10 cellular contexts compared by ENCODE assay signal in genomic region chr12:52836042-52836466, GRCh38. TPM values are rescaled to one million over a fixed set of nuclear protein-coding genes. Genes with fewer than 3 reads are reported as not detected.
DNase-seq lines count a peak whose midpoint lies in the region; ATAC-seq and TF ChIP-seq lines count a peak whose summit lies in the region.
"Had no signal": no experiment of that assay in that cellular context is flagged by ENCODE, and none has a peak within 500 bp of the region (broad histone marks: within the 10 kb centered on the region; RNA-seq: fewer than 3 reads in every experiment).

No MANE protein-coding gene starts in this region.

- ATAC-seq in IMR-90 (ENCODE audit: low read depth) (peak; percentile 73), GM19452 (IDR thresholded peaks at IDR 0.05; ENCODE audit: unreplicated experiment) (no peak)
- ATAC-seq: GM12878 had no signal

- peak overlapping the region; percentile 81 for H4K91ac ChIP-seq in IMR-90 (ENCODE audit: insufficient read depth, low read depth, low read length)

- H2AK9ac ChIP-seq in IMR-90 (replicated peaks; ENCODE audit: low read depth, low read length, poor library complexity), result peak overlapping the region; percentile 76

- H3K23ac ChIP-seq in IMR-90 (ENCODE audit: low read depth, low read length) (peak overlapping the region; percentile 32; the same call in 1 of the 2 replicates), mesendoderm (ENCODE audit: low read length) (no peak overlapping the region)

- H3K4me1 ChIP-seq in IMR-90 (ENCODE audit: control insufficient read depth, insufficient read depth, low read length) (peaks cover 18% of the 10 kb centered on the region), mesendoderm (ENCODE audit: control insufficient read depth, low read depth, low read length) (no peaks in the 10 kb centered on the region)
- H3K4me1 ChIP-seq: upper lobe of left lung had no signal

- POLR2A ChIA-PET in IMR-90 (lab: Charles Lee; ENCODE audit: unreplicated experiment), result no interaction called here

- H3K18ac ChIP-seq in IMR-90 (ENCODE audit: low read depth, low read length) (no peak overlapping the region), mesendoderm (ENCODE audit: low read length) (no peak overlapping the region)

- no peak overlapping the region for H2BK15ac ChIP-seq in IMR-90 (ENCODE audit: low read depth, low read length)
- no peak overlapping the region for H2BK15ac ChIP-seq in mesendoderm (replicated peaks; ENCODE audit: low read depth)

- peak; percentile 39 for TF ChIP-seq POLR2A in IMR-90 (IDR thresholded peaks at IDR 0.05; ENCODE audit: low read depth, low read length)

- peak overlapping the region; percentile 54 for H2BK120ac ChIP-seq in IMR-90 (ENCODE audit: low read depth, low read length)
- H2BK120ac ChIP-seq in mesendoderm (ENCODE audit: low read depth, low read length), result no peak overlapping the region

- H3K4me2 ChIP-seq in IMR-90 (ENCODE audit: low read depth, low read length), result no peak overlapping the region
- no peak overlapping the region for H3K4me2 ChIP-seq in mesendoderm (ENCODE audit: low read length)

- WGBS in IMR-90 (ENCODE audit: extremely low coverage in 2 of 2, insufficient read length in 1 of 2), 2 experiments, result no CpG with 5 or more reads among the region's 7 CpGs
- no CpG with 5 or more reads among the region's 7 CpGs for whole genome bisulfite sequencing in mesendoderm (ENCODE audit: extremely low coverage, insufficient coverage, low lambda C conversion rate)

- peak overlapping the region; percentile 88; the same call in 1 of the 2 replicates for H2BK20ac ChIP-seq in IMR-90 (ENCODE audit: low read depth, low read length)

- in situ Hi-C loops in IMR-90 (cut with MboI; ENCODE audit: low sequenced_read_pairs), result no loop called here

- H4K20me1 ChIP-seq in IMR-90 (ENCODE audit: insufficient read depth, low read length), result no peaks in the 10 kb centered on the region

- peak overlapping the region; percentile 63 for H3K4ac ChIP-seq in IMR-90 (ENCODE audit: low read depth, low read length)
- H3K4ac ChIP-seq in mesendoderm (ENCODE audit: low read depth, low read length), result no peak overlapping the region

- H3K4me3 ChIP-seq in IMR-90 (ENCODE audit: insufficient read depth, low read depth, low read length) (no peak overlapping the region), fibroblast of villous mesenchyme (ENCODE audit: low read depth, low read length) (no peak overlapping the region), mesendoderm (ENCODE audit: low read length) (no peak overlapping the region)
- H3K4me3 ChIP-seq: GM12878, upper lobe of left lung had no signal

- intact Hi-C loops in IMR-90 (cut with micrococcal nuclease), result no loop called here

- BruUV-seq in IMR-90 (replicated peaks; lab: Mats Ljungman, UMichigan), result no TSS peak

- dilution Hi-C loops in IMR-90 (cut with HindIII; ENCODE audit: low sequenced_read_pairs, unreplicated experiment), result no loop called here

- peak overlapping the region; percentile 36 for H2AFZ ChIP-seq in IMR-90 (replicated peaks; ENCODE audit: low read length, poor library complexity)

- H3K9me1 ChIP-seq in IMR-90 (ENCODE audit: insufficient read depth, low read length), result peaks cover 20% of the 10 kb centered on the region

- H3K9ac ChIP-seq in IMR-90 (ENCODE audit: low read depth, low read length), result no peak overlapping the region
- no peak overlapping the region for H3K9ac ChIP-seq in mesendoderm (ENCODE audit: low read length)

- H3K56ac ChIP-seq in IMR-90 (ENCODE audit: extremely low read depth, insufficient read depth, low read length) (no peak overlapping the region), mesendoderm (ENCODE audit: low read length) (no peak overlapping the region)

- H3K9me3 ChIP-seq in IMR-90 (ENCODE audit: control insufficient read depth, insufficient read depth, low read length), result no peaks in the 10 kb centered on the region
- H3K9me3 ChIP-seq: upper lobe of left lung had no signal

- H3K79me1 ChIP-seq in IMR-90 (ENCODE audit: low read depth in 1 of 2, low read length in 2 of 2) (no peaks in the 10 kb centered on the region), mesendoderm (ENCODE audit: low read length) (no peaks in the 10 kb centered on the region)

- H4K8ac ChIP-seq in IMR-90 (ENCODE audit: low read depth in 2 of 2, low read length in 2 of 2) (peak overlapping the region; percentile 38 to 56; a peak in 2 of 4 replicates), mesendoderm (ENCODE audit: low read depth, low read length) (no peak overlapping the region)

- no peak for TF ChIP-seq RAD21 in IMR-90 (IDR thresholded peaks at IDR 0.05; ENCODE audit: low read length)

- H3K14ac ChIP-seq in IMR-90 (replicated peaks; ENCODE audit: low read depth, low read length), result peak overlapping the region; percentile 94; the same call in 1 of the 2 replicates

- CTCF ChIA-PET in IMR-90 (lab: Yijun Ruan, JAX), result no interaction called here

- H3K36me3 ChIP-seq in IMR-90 (ENCODE audit: control insufficient read depth, insufficient read depth, low read length) (no peaks in the 10 kb centered on the region), mesendoderm (ENCODE audit: control insufficient read depth, insufficient read depth, low read length) (no peaks in the 10 kb centered on the region)
- H3K36me3 ChIP-seq: upper lobe of left lung had no signal

- H3K27me3 ChIP-seq in IMR-90 (ENCODE audit: control insufficient read depth, insufficient read depth, low read length) (peaks cover 3% of the 10 kb centered on the region; the same call in 1 of the 2 replicates), mesendoderm (ENCODE audit: insufficient read depth, low read length, poor library complexity) (no peaks in the 10 kb centered on the region)
- H3K27me3 ChIP-seq: upper lobe of left lung had no signal

- no peaks in the 10 kb centered on the region for H3K79me2 ChIP-seq in mesendoderm (ENCODE audit: control insufficient read depth, insufficient read depth, low read length)

- no peak overlapping the region; the same call in 1 of the 2 replicates for H3K27ac ChIP-seq in IMR-90 (ENCODE audit: insufficient read depth, low read length)
- no peak overlapping the region for H3K27ac ChIP-seq in mesendoderm (ENCODE audit: low read depth, low read length)
- H3K27ac ChIP-seq: upper lobe of left lung had no signal

- TF ChIP-seq CTCF in IMR-90 (conservative IDR thresholded peaks at IDR 0.05; ENCODE audit: low read depth, low read length) (no peak), fibroblast of villous mesenchyme (IDR thresholded peaks at IDR 0.05; ENCODE audit: insufficient read depth, low read depth, low read length) (no peak)

- H2BK5ac ChIP-seq in IMR-90 (ENCODE audit: low read depth, low read length, poor library complexity, severe bottlenecking) (no peak overlapping the region), mesendoderm (ENCODE audit: low read length) (no peak overlapping the region)

- DNase-seq in IMR-90 (peak; percentile 85), fibroblast of villous mesenchyme (ENCODE audit: low read depth) (peak; percentile 60), NCI-H1105 (lab: John Stamatoyannopoulos, UW) (no peak), NCI-H187 treated with DMSO at 0.1 percent for 48 hours (lab: John Stamatoyannopoulos, UW) (no peak), mesendoderm (no peak)
- peak; percentile 50 to 65 (median 56) for DNase-seq in activated CD8-positive, alpha-beta memory T cell treated with anti-CD3 and anti-CD28 coated beads for 48 hours (ENCODE audit: low read depth in 2 of 3, low spot score in 2 of 3)
- peak; percentile 36 for DNase-seq in stimulated activated CD8-positive, alpha-beta memory T cell treated with anti-CD3 and anti-CD28 coated beads, Interleukin-12 subunit alpha, Interleukin-12 subunit beta, amount 100 ng/mL, for 24 hours (ENCODE audit: extremely low read depth)
- DNase-seq: upper lobe of left lung had no signal

- H4K5ac ChIP-seq in IMR-90 (ENCODE audit: low read depth, low read length) (no peak overlapping the region), mesendoderm (ENCODE audit: low read length) (no peak overlapping the region)

- H2AK5ac ChIP-seq in IMR-90 (ENCODE audit: low read depth, low read length) (peak overlapping the region; percentile 76; the same call in 1 of the 2 replicates), mesendoderm (ENCODE audit: low read length) (no peak overlapping the region)

TF ChIP-seq in IMR-90, 13 proteins besides CTCF, POLR2A, EP300 and RAD21 (continues in another document):
- peak; percentile 61 for TF ChIP-seq CEBPB (IDR thresholded peaks at IDR 0.05; ENCODE audit: low read depth, low read length)

RNA-seq across cellular contexts. Expression of gene KRT79, which starts 1.9 kb away (rescaled TPM):
- total RNA-seq in IMR-90 (2012; rRNA removed) (under 0.01 TPM in 1 of 2 replicates, not detected in the other), fibroblast of villous mesenchyme (not detected in 2 replicates)
- polyA plus RNA-seq in IMR-90 (2012; rRNA removed), result 0.09 and 0.24 TPM in 2 replicates
- 0.08 TPM in 1 of 2 replicates, not detected in the other for polyA plus RNA-seq in IMR-90 (2012; cell fraction: cytosol; rRNA removed)
- 1.1 and 1.3 TPM in 2 replicates for polyA plus RNA-seq in IMR-90 (2012; cell fraction: nucleus; rRNA removed; ENCODE audit: low replicate concordance)
- polyA plus RNA-seq in mesendoderm (2013, experiment 1 of 2), result not detected
- polyA plus RNA-seq in mesendoderm (2013, experiment 2 of 2), result not detected
- total RNA-seq: GM12878 had no signal

RNA-seq across cellular contexts. Expression of gene KRT78, which starts 12.7 kb away (rescaled TPM):
- total RNA-seq in IMR-90 (2012; rRNA removed) (not detected in 2 replicates), fibroblast of villous mesenchyme (not detected in 2 replicates)
- not detected in 2 replicates for polyA plus RNA-seq in IMR-90 (2012; rRNA removed)
- not detected in 2 replicates for polyA plus RNA-seq in IMR-90 (2012; cell fraction: cytosol; rRNA removed)
- not detected in 2 replicates for polyA plus RNA-seq in IMR-90 (2012; cell fraction: nucleus; rRNA removed; ENCODE audit: low replicate concordance)
- not detected for polyA plus RNA-seq in mesendoderm (2013, experiment 1 of 2)
- polyA plus RNA-seq in mesendoderm (2013, experiment 2 of 2), result not detected
- total RNA-seq: GM12878 had no signal

RNA-seq across cellular contexts. Expression of gene KRT4, which starts 22.1 kb away (rescaled TPM):
- total RNA-seq in IMR-90 (2012; rRNA removed) (under 0.01 TPM in 1 of 2 replicates, not detected in the other), fibroblast of villous mesenchyme (not detected in 2 replicates)
- polyA plus RNA-seq in IMR-90 (2012; rRNA removed), result 0.03 and 0.07 TPM in 2 replicates
- polyA plus RNA-seq in IMR-90 (2012; cell fraction: cytosol; rRNA removed), result 0.05 TPM in 1 of 2 replicates, not detected in the other
- 0.07 and 0.11 TPM in 2 replicates for polyA plus RNA-seq in IMR-90 (2012; cell fraction: nucleus; rRNA removed; ENCODE audit: low replicate concordance)
- polyA plus RNA-seq in mesendoderm (2013, experiment 1 of 2), result not detected
- polyA plus RNA-seq in mesendoderm (2013, experiment 2 of 2), result not detected
- total RNA-seq: GM12878 had no signal
- polyA plus RNA-seq: GM12878 had no signal

RNA-seq across cellular contexts. Expression of gene KRT3, which starts 40.1 kb away (rescaled TPM):
- total RNA-seq in IMR-90 (2012; rRNA removed) (not detected in 2 replicates), fibroblast of villous mesenchyme (not detected in 2 replicates)
- polyA plus RNA-seq in IMR-90 (2012; rRNA removed), result not detected in 2 replicates
- polyA plus RNA-seq in IMR-90 (2012; cell fraction: cytosol; rRNA removed), result not detected in 2 replicates
- polyA plus RNA-seq in IMR-90 (2012; cell fraction: nucleus; rRNA removed; ENCODE audit: low replicate concordance), result 0.03 TPM in 1 of 2 replicates, not detected in the other
- not detected for polyA plus RNA-seq in mesendoderm (2013, experiment 1 of 2)
- not detected for polyA plus RNA-seq in mesendoderm (2013, experiment 2 of 2)
- total RNA-seq: GM12878, upper lobe of left lung had no signal
- polyA plus RNA-seq: GM12878 had no signal

RNA-seq across cellular contexts. Expression of gene KRT76, which starts 58.9 kb away (rescaled TPM):
- total RNA-seq in IMR-90 (2012; rRNA removed) (not detected in 2 replicates), fibroblast of villous mesenchyme (not detected in 2 replicates)
- polyA plus RNA-seq in IMR-90 (2012; rRNA removed), result not detected in 2 replicates
- not detected in 2 replicates for polyA plus RNA-seq in IMR-90 (2012; cell fraction: cytosol; rRNA removed)
- not detected in 2 replicates for polyA plus RNA-seq in IMR-90 (2012; cell fraction: nucleus; rRNA removed; ENCODE audit: low replicate concordance)
- polyA plus RNA-seq in mesendoderm (2013, experiment 1 of 2), result not detected
- not detected for polyA plus RNA-seq in mesendoderm (2013, experiment 2 of 2)
- total RNA-seq: GM12878, upper lobe of left lung had no signal
- polyA plus RNA-seq: GM12878 had no signal

Comparison
In these comparisons a context has a peak if more than half of its experiments do, and no peak if none do; other contexts are left out.
1. DNase-seq: peak in IMR-90 (single experiment), activated CD8-positive, alpha-beta memory T cell treated with anti-CD3 and anti-CD28 coated beads for 48 hours (3 of 3), fibroblast of villous mesenchyme (single experiment) and stimulated activated CD8-positive, alpha-beta memory T cell treated with anti-CD3 and anti-CD28 coated beads, Interleukin-12 subunit alpha, Interleukin-12 subunit beta, amount 100 ng/mL, for 24 hours (single experiment); none in NCI-H1105 (single experiment), NCI-H187 treated with DMSO at 0.1 percent for 48 hours (single experiment) and mesendoderm (single experiment).